Comparison of ENCODE assay signal across 8 cellular contexts in genomic region chr6:113855500-113856010, GRCh38. TPM values are rescaled to one million over a fixed set of nuclear protein-coding genes. Genes with fewer than 3 reads are reported as not detected.
A peak's percentile ranks its signal among the peaks of the same experiment; 100 is the strongest.
DNase-seq lines count a peak whose midpoint lies in the region; ATAC-seq, FAIRE-seq and TF ChIP-seq lines count a peak whose summit lies in the region.

No MANE protein-coding gene starts in this region.

- TF ChIP-seq RAD21 in GM12878 (IDR thresholded peaks at IDR 0.05; ENCODE audit: insufficient read depth, low read depth, low read length), result no peak

- FAIRE-seq in GM12878 (lab: Jason Lieb, UNC), result no peak

- H4K20me1 ChIP-seq in GM12878 (ENCODE audit: control insufficient read depth, insufficient read depth), result no peaks in the 10 kb centered on the region; the same call in 1 of the 2 replicates

- H3K79me2 ChIP-seq in GM12878 (ENCODE audit: control insufficient read depth, insufficient read depth, low read length), result peaks cover 49% of the 10 kb centered on the region

- no peaks in the 10 kb centered on the region; a peak in 1 of 4 replicates for H3K27me3 ChIP-seq in GM12878 (replicated peaks in 1 of 2; ENCODE audit: control insufficient read depth in 2 of 2, insufficient read depth in 2 of 2, low read length in 1 of 2)
- H3K27me3 ChIP-seq in stomach, result no peaks in the 10 kb centered on the region

- H3K27ac ChIP-seq in GM12878 (ENCODE audit: control insufficient read depth, insufficient read depth) (peak overlapping the region; percentile 94), stomach (peak overlapping the region; percentile 84 to 99 (median 94))

- CTCF ChIA-PET in GM12878 (lab: Yijun Ruan, JAX), result interaction anchor here (0.8 to 2.9 kb wide), 13 partner anchors 24 to 976 kb away, joined by 3 to 17 read pairs (median 4); no protein-coding TSS in a partner anchor

- H3K4me2 ChIP-seq in GM12878 (ENCODE audit: control insufficient read depth, insufficient read depth), result peak overlapping the region; percentile 99

- under 1% methylated on average over 17 of the region's 17 CpGs for WGBS in GM12878 (ENCODE audit: insufficient coverage, insufficient replicate concordance, low lambda C conversion rate, missing lambda C conversion rate)
- 1 to 3% (median 2%) methylated on average over 17 of the region's 17 CpGs for WGBS in stomach, 5 donors

- H3K4me3 ChIP-seq in GM12878 (peak overlapping the region; percentile 89), stomach (peak overlapping the region; percentile 57 to 86 (median 72))

- H3K4me1 ChIP-seq in ES-I3 (ENCODE audit: insufficient read depth, low read length) (no peaks in the 10 kb centered on the region), GM12878 (ENCODE audit: control insufficient read depth, insufficient read depth, low read length) (peaks cover 5% of the 10 kb centered on the region), stomach (peaks cover 0 to 31% (median 21%) of the 10 kb centered on the region in 4 donors)

- TF ChIP-seq POLR2A in GM12878 (IDR thresholded peaks at IDR 0.05; ENCODE audit: low read depth, low read length) (no peak), stomach (IDR thresholded peaks at IDR 0.05) (no peak)

- POLR2A ChIA-PET in GM12878 (lab: Charles Lee), result interaction anchor here (0.6 to 2.3 kb wide), 20 partner anchors 9 to 549 kb away, joined by 3 to 24 read pairs (median 8); no protein-coding TSS in a partner anchor

- ATAC-seq in GM12878, result no peak
- ATAC-seq in HG02885 (IDR thresholded peaks at IDR 0.05; ENCODE audit: poor library complexity, unreplicated experiment), result no peak
- no peak for ATAC-seq in GM19328 (IDR thresholded peaks at IDR 0.05; ENCODE audit: unreplicated experiment)

- TF ChIP-seq CTCF in GM12878 (IDR thresholded peaks at IDR 0.05 in 2 of 3, conservative IDR thresholded peaks at IDR 0.05 in 1 of 3; ENCODE audit: control insufficient read depth in 2 of 3, extremely low read depth in 1 of 3, insufficient read depth in 1 of 3, low read depth in 3 of 3, low read length in 3 of 3), result no peak
- no peak for TF ChIP-seq CTCF in stomach (IDR thresholded peaks at IDR 0.05)

- RAD21 ChIA-PET in GM12878 (lab: Charles Lee; ENCODE audit: unreplicated experiment), result interaction anchor here (0.6 to 3.0 kb wide), 28 partner anchors 17 to 549 kb away, joined by 3 to 25 read pairs (median 5); no protein-coding TSS in a partner anchor

- DNase-seq in NAMALWA (ENCODE audit: low spot score) (peak; percentile 21), GM12878 (ENCODE audit: low read depth, low spot score) (no peak), iris pigment epithelial cell (ENCODE audit: low read depth) (peak; percentile 54), stomach (no peak), GM19240 (ENCODE audit: insufficient read length, low spot score) (no peak)

- intact Hi-C loops in GM12878 (cut with micrococcal nuclease; ENCODE audit: unreplicated experiment), result loop anchor here (2.0 to 5.0 kb wide), 4 partner anchors 167 to 1073 kb away; no protein-coding TSS in a partner anchor
- intact Hi-C loops in stomach (cut with DNase I; ENCODE audit: low total_unique reads), result no loop called here

- H3K9ac ChIP-seq in ES-I3 (ENCODE audit: low read depth, low read length) (peak overlapping the region; percentile 98; the same call in 1 of the 2 replicates), GM12878 (ENCODE audit: control insufficient read depth, insufficient read depth, low read length) (peak overlapping the region; percentile 63)

- TF ChIP-seq EP300 in GM12878 (IDR thresholded peaks at IDR 0.05; ENCODE audit: borderline replicate concordance in 1 of 2, control insufficient read depth in 1 of 2, low read depth in 2 of 2, low read length in 2 of 2), result no peak
- no peak for TF ChIP-seq EP300 in stomach (IDR thresholded peaks at IDR 0.05)

- H3K9me3 ChIP-seq in ES-I3 (ENCODE audit: control insufficient read depth, insufficient read depth, low read length) (no peaks in the 10 kb centered on the region), GM12878 (replicated peaks; ENCODE audit: control insufficient read depth, insufficient read depth, low read length) (no peaks in the 10 kb centered on the region), stomach (no peaks in the 10 kb centered on the region)

- no TSS peak for BruUV-seq in GM12878 (replicated peaks; lab: Mats Ljungman, UMichigan)

- in situ Hi-C loops in GM12878 (cut with MboI), result loop anchor here (5.0 kb wide), 2 partner anchors 223 to 548 kb away; no protein-coding TSS in a partner anchor

- no peaks in the 10 kb centered on the region for H3K36me3 ChIP-seq in ES-I3 (ENCODE audit: insufficient read depth, low read length)
- no peaks in the 10 kb centered on the region; a peak in 1 of 4 replicates for H3K36me3 ChIP-seq in GM12878 (ENCODE audit: control insufficient read depth in 2 of 2, insufficient read depth in 2 of 2, low read length in 1 of 2)
- H3K36me3 ChIP-seq in stomach, result no peaks in the 10 kb centered on the region

- H2AFZ ChIP-seq in GM12878 (ENCODE audit: control insufficient read depth, low read depth, low read length), result peak overlapping the region; percentile 90

- SMC1A ChIA-PET in GM12878 (lab: Charles Lee; ENCODE audit: uncharacterized antibody, unreplicated experiment), result interaction anchor here (0.7 to 3.6 kb wide), 26 partner anchors 8 to 549 kb away, joined by 3 to 41 read pairs (median 4); no protein-coding TSS in a partner anchor

TF ChIP-seq in GM12878, 131 proteins besides CTCF, POLR2A, EP300 and RAD21 (continues in another document):
- TF ChIP-seq SMARCA5 (IDR thresholded peaks at IDR 0.05) (no peak), GATAD2B (conservative IDR thresholded peaks at IDR 0.05; ENCODE audit: low read depth) (no peak), POLR2AphosphoS5 (IDR thresholded peaks at IDR 0.05; ENCODE audit: low read length) (0 out of 2 replicates have a peak, but pooled peaks have one; percentile 25), ZNF592 (IDR thresholded peaks at IDR 0.05) (no peak), CREM (IDR thresholded peaks at IDR 0.05; ENCODE audit: low read depth) (no peak), NBN (IDR thresholded peaks at IDR 0.05) (0 out of 2 replicates have a peak, but pooled peaks have one; percentile 19)

RNA-seq across cellular contexts. Expression of gene MARCKS, which starts 1.6 kb away (rescaled TPM):
- 82.3 and 93.5 TPM in 2 replicates for total RNA-seq in GM12878 (2013; cell fraction: nucleolus; rRNA removed)
- total RNA-seq in GM12878 (2014; rRNA removed), result 117 and 126 TPM in 2 replicates
- 66.9 and 69.3 TPM in 2 replicates for total RNA-seq in GM12878 (2014; rRNA removed; fragmentation: Illumina TruSeq; extraction: Trizol)
- total RNA-seq in GM12878 (2021), result 164 and 172 TPM in 2 replicates
- 21.0 TPM for polyA plus RNA-seq in GM12878 (2011; ENCODE audit: low read depth)
- 133 and 179 TPM in 2 replicates for polyA plus RNA-seq in GM12878 (2011; rRNA removed)
- polyA plus RNA-seq in GM12878 (2011; cell fraction: cytosol; rRNA removed), result 34.8 and 36.8 TPM in 2 replicates
- polyA plus RNA-seq in GM12878 (2011; cell fraction: nucleus; rRNA removed), result 35.8 and 51.3 TPM in 2 replicates
- polyA plus RNA-seq in GM12878 (2012), result 63.3 and 74.6 TPM in 2 replicates
- polyA plus RNA-seq in GM12878 (2014; fragmentation: Illumina TruSeq; extraction: Trizol), result 57.9 and 75.6 TPM in 2 replicates
- 100 to 1,000 TPM in 1 of 2 experiments, 10 to 100 TPM in 1; 80.6 to 134 TPM for polyA plus RNA-seq in GM12878 (2014; fragmentation: Nextera tagmentation; extraction: Ambion mirVana)
- 68.4 and 78.4 TPM in 2 replicates for polyA plus RNA-seq in GM12878 (2014; rRNA removed)
- 10 to 100 TPM; 29.0 to 42.6 TPM for polyA plus RNA-seq in GM12878 (2016; fragmentation: Nextera tagmentation; extraction: Ambion mirVana)
- 36.7 and 43.4 TPM in 2 replicates for polyA minus RNA-seq in GM12878 (2011; rRNA and poly(A)+ RNA removed)
- polyA minus RNA-seq in GM12878 (2011; cell fraction: cytosol; rRNA and poly(A)+ RNA removed), result 43.2 and 45.2 TPM in 2 replicates
- 28.7 and 43.7 TPM in 2 replicates for polyA minus RNA-seq in GM12878 (2011; cell fraction: nucleus; rRNA and poly(A)+ RNA removed)
- total RNA-seq in stomach, result 100 to 1,000 TPM in 1 of 5 donors, 10 to 100 TPM in 4; 19.8 to 594 (median 76.0) TPM
- polyA plus RNA-seq in stomach, result 10 to 100 TPM; 19.9 to 54.2 (median 28.5) TPM

Comparison
In these comparisons a context has a peak if more than half of its experiments do, and no peak if none do; other contexts are left out.
1. DNase-seq: peak in NAMALWA (single experiment) and iris pigment epithelial cell (single experiment); none in GM12878 (single experiment), stomach (single experiment) and GM19240 (single experiment).